In the genomic region with DNA sequence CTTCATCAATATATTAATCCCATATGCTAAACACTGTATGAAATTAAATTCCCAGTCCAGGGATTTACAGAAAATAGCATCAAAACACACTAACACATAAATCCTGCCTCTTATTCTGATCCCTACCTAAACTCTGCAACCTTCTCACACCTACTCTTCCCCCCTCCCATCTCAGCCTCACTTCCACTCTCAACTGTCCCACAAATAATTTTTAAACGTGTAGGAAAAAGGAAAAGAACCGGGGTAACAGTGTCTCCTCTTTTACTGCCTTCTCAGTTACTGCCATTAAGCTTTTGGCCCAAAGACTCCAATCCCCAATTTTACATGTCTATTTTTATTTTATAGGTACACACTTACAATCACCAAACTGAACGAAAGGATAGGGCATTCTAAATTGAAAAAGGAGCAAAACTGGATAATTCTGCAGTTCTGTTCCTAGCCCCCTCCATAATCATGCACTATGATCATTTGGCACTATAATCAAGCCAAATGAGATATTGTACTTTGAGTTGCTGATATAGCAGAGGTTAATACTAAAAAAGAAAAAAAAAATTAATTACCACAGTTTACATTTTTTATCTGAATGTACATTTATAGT, we compare ENCODE assay signal across 1 cellular context.
TF ChIP-seq lines count a peak whose summit lies in the region.

No MANE protein-coding gene starts in this region.

TF ChIP-seq in WTC11, 78 proteins besides CTCF, POLR2A, EP300 and RAD21 (continued from another document):
- TF ChIP-seq, protein P1, sequence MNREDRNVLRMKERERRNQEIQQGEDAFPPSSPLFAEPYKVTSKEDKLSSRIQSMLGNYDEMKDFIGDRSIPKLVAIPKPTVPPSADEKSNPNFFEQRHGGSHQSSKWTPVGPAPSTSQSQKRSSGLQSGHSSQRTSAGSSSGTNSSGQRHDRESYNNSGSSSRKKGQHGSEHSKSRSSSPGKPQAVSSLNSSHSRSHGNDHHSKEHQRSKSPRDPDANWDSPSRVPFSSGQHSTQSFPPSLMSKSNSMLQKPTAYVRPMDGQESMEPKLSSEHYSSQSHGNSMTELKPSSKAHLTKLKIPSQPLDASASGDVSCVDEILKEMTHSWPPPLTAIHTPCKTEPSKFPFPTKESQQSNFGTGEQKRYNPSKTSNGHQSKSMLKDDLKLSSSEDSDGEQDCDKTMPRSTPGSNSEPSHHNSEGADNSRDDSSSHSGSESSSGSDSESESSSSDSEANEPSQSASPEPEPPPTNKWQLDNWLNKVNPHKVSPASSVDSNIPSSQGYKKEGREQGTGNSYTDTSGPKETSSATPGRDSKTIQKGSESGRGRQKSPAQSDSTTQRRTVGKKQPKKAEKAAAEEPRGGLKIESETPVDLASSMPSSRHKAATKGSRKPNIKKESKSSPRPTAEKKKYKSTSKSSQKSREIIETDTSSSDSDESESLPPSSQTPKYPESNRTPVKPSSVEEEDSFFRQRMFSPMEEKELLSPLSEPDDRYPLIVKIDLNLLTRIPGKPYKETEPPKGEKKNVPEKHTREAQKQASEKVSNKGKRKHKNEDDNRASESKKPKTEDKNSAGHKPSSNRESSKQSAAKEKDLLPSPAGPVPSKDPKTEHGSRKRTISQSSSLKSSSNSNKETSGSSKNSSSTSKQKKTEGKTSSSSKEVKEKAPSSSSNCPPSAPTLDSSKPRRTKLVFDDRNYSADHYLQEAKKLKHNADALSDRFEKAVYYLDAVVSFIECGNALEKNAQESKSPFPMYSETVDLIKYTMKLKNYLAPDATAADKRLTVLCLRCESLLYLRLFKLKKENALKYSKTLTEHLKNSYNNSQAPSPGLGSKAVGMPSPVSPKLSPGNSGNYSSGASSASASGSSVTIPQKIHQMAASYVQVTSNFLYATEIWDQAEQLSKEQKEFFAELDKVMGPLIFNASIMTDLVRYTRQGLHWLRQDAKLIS (CRISPR knock-in tag; IDR thresholded peaks at IDR 0.05; ENCODE audit: borderline replicate concordance), result no peak
- no peak for TF ChIP-seq NR3C1 (CRISPR knock-in tag; conservative IDR thresholded peaks at IDR 0.05; ENCODE audit: low read depth)
TF ChIP-seq in WTC11: peak in this region for 0.
